8 cellular contexts compared by ENCODE assay signal in the genomic region with DNA sequence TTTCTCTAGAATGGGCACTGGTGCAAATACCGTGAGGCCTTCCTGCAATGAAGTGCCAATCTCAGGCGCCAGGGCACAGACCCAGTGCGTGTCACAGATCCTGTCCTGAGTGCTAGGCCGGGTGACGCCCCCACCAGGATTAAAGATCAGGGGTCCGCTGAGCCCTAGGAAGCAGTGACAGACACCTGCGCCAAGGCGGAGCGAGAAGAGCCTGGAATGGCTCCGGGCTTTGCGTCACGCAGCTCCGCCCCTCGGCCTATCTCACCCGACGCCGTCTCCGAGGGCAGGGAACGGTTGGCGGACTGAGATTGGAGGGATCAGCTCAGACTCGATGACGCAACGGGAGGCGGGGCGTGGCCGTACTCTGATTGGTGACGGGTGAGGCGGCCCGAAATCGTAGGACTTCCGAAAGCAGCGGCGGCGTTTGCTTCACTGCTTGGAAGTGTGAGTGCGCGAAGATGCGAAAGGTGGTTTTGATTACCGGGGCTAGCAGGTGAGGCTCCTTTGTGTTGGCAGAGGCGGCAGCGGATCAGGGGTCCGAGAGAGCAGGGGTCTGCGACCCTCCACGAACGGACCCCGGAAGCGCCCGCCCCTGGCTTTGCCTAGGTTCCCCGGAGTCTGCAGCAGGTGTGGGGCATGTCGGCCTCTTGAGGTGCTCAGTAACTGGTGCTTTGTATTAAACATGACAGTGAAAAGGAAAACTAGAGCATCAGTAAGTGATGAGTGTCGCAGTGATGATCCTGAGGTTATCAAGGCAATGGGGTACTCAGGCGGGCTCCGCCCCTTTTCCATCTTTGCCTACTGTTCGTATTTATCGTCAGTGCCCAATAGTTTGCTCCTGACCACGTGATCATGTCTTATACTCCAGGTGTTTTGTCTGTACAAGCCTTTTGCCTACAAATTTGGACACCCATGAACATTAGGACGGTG.
DNase-seq lines count a peak whose midpoint lies in the region; ATAC-seq and TF ChIP-seq lines count a peak whose summit lies in the region.
"Not testable (repeated sequence)": the region's sequence is repeated elsewhere in the genome, so short reads cannot be mapped to it uniquely, and the experiment has no call there.

No MANE protein-coding gene starts in this region.

- H3K9me3 ChIP-seq in suprapubic skin = not testable (repeated sequence)

- H3K4me3 Mint-ChIP-seq in osteocyte (ENCODE audit: unreplicated experiment) = peak overlapping the region; percentile 64

- H3K4me3 ChIP-seq in GM12864 (ENCODE audit: low read depth, low read length) = peak overlapping the region; percentile 60
- peak overlapping the region; percentile 51 for H3K4me3 ChIP-seq in suprapubic skin

- H3K27ac ChIP-seq in suprapubic skin = peak overlapping the region; percentile 76

- not testable (repeated sequence) for TF ChIP-seq EP300 in suprapubic skin (IDR thresholded peaks at IDR 0.05)

- peak overlapping the region; percentile 93 to 99 for H3K27ac Mint-ChIP-seq in activated naive CD4-positive, alpha-beta T cell treated with anti-CD3 and anti-CD28 coated beads, Interleukin-2, amount 50 U/mL, for 72 hours
- H3K27ac Mint-ChIP-seq in osteocyte (ENCODE audit: unreplicated experiment) = not testable (repeated sequence)

- H3K27me3 ChIP-seq in suprapubic skin = not testable (repeated sequence)

- ATAC-seq in HG02623 (IDR thresholded peaks at IDR 0.05; ENCODE audit: unreplicated experiment) = peak; percentile 98
- peak; percentile 99 to 100 for ATAC-seq in activated naive CD4-positive, alpha-beta T cell treated with anti-CD3 and anti-CD28 coated beads, Interleukin-2, amount 50 U/mL, for 72 hours

- TF ChIP-seq CTCF in GM12864 (IDR thresholded peaks at IDR 0.05; ENCODE audit: low read depth, low read length, missing control alignments); osteocyte (IDR thresholded peaks at IDR 0.05); suprapubic skin (IDR thresholded peaks at IDR 0.05): not testable (repeated sequence)

- H3K27me3 Mint-ChIP-seq in osteocyte (ENCODE audit: unreplicated experiment) = not testable (repeated sequence)

- not testable (repeated sequence) for H3K4me1 ChIP-seq in suprapubic skin

- 3% methylated on average over 3 of the region's 56 CpGs for WGBS in suprapubic skin

- DNase-seq in GM12864 (ENCODE audit: low read depth) = peak; percentile 42
- DNase-seq in NCI-H1048 (lab: John Stamatoyannopoulos, UW) = peak; percentile 36
- peak; percentile 21 for DNase-seq in SKM-1 (lab: John Stamatoyannopoulos, UW; ENCODE audit: unreplicated experiment)
- peak; percentile 63 to 84 for DNase-seq in activated naive CD4-positive, alpha-beta T cell treated with anti-CD3 and anti-CD28 coated beads, Interleukin-2, amount 50 U/mL, for 72 hours (ENCODE audit: low spot score in 2 of 2)
- peak; percentile 51 for DNase-seq in glomerular visceral epithelial cell (ENCODE audit: extremely low spot score)
- peak; percentile 86 for DNase-seq in osteocyte (ENCODE audit: extremely low spot score, unreplicated experiment)
- peak; percentile 84 to 94 for DNase-seq in suprapubic skin (ENCODE audit: low spot score in 2 of 2)

- H3K36me3 ChIP-seq in suprapubic skin = not testable (repeated sequence)

- H3K9me3 Mint-ChIP-seq in activated naive CD4-positive, alpha-beta T cell treated with anti-CD3 and anti-CD28 coated beads, Interleukin-2, amount 50 U/mL, for 72 hours = not testable (repeated sequence)
- peaks cover 17% of the 10 kb centered on the region for H3K9me3 Mint-ChIP-seq in osteocyte (ENCODE audit: unreplicated experiment)

- not testable (repeated sequence) for H3K4me1 Mint-ChIP-seq in osteocyte (ENCODE audit: unreplicated experiment)

- TF ChIP-seq POLR2A in suprapubic skin (IDR thresholded peaks at IDR 0.05) = not testable (repeated sequence)

- not testable (repeated sequence) for H3K36me3 Mint-ChIP-seq in activated naive CD4-positive, alpha-beta T cell treated with anti-CD3 and anti-CD28 coated beads, Interleukin-2, amount 50 U/mL, for 72 hours; osteocyte (ENCODE audit: unreplicated experiment)

Comparison
In these comparisons a context has a peak if more than half of its experiments do, and no peak if none do; other contexts are left out.
1. Peak in every context shown above with its lines: DNase-seq, ATAC-seq, H3K4me3 ChIP-seq and H3K27ac ChIP-seq.
2. DNase-seq: peak in every context shown above with its lines; median percentile 89 in suprapubic skin; 86 in osteocyte; 74 in activated naive CD4-positive, alpha-beta T cell treated with anti-CD3 and anti-CD28 coated beads, Interleukin-2, amount 50 U/mL, for 72 hours; 51 in glomerular visceral epithelial cell; 42 in GM12864; 36 in NCI-H1048; 21 in SKM-1.